8 cellular contexts compared by ENCODE assay signal in the genomic region with DNA sequence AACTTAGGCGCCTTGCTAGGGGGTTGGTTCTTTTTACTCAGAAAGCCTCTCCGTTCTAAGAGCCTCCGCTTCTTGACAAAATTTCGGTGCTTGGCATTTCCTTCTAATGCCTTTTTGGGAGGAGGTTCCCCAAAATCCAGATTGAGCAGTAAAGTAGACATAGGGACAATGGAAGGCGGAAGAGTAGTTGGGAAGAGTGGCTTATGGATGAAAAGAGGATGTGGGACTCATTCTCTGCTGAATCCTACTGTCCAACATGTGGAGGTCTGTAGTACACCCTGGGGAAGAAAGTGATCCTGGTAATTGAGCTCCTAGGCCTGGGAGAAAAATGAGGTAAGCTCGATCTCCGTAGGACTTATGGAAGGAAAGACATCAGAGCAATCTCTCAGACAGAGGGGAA. TPM values are rescaled to one million over a fixed set of nuclear protein-coding genes. Genes with fewer than 3 reads are reported as not detected.
A peak's percentile ranks its signal among the peaks of the same experiment; 100 is the strongest.
DNase-seq lines count a peak whose midpoint lies in the region; TF ChIP-seq lines count a peak whose summit lies in the region.

No MANE protein-coding gene starts in this region.

- H3K27ac Mint-ChIP-seq in activated naive CD4-positive, alpha-beta T cell treated with anti-CD3 and anti-CD28 coated beads for 36 hours, result peak overlapping the region; percentile 98
- peak overlapping the region; percentile 98 for H3K27ac Mint-ChIP-seq in type B pancreatic cell

- no peak for TF ChIP-seq POLR2A in lower leg skin (IDR thresholded peaks at IDR 0.05)

- intact Hi-C loops in activated naive CD4-positive, alpha-beta T cell treated with anti-CD3 and anti-CD28 coated beads for 36 hours (cut with micrococcal nuclease), result loop anchor here (5.0 kb wide), 1 partner anchor 390 kb away; the partner anchor contains the start of genes CCT3 and TSACC
- intact Hi-C loops in lower leg skin (cut with DNase I; ENCODE audit: low total_unique reads), result no loop called here

- peak overlapping the region; percentile 92 for H3K4me3 ChIP-seq in astrocyte of the cerebellum (ENCODE audit: low read depth, low read length)
- peak overlapping the region; percentile 83 for H3K4me3 ChIP-seq in lower leg skin (ENCODE audit: low read depth, poor library complexity, severe bottlenecking)

- CTCF ChIA-PET in activated naive CD4-positive, alpha-beta T cell treated with anti-CD3 and anti-CD28 coated beads for 36 hours (lab: Charles Lee), result interaction anchor here (1.0 to 5.8 kb wide), 27 partner anchors 9 to 383 kb away, joined by 3 to 166 read pairs (median 13); partner anchors contain the start of genes CRABP2, HDGF, INSRR and MRPL24

- no peak overlapping the region for H3K4me3 Mint-ChIP-seq in activated naive CD4-positive, alpha-beta T cell treated with anti-CD3 and anti-CD28 coated beads for 36 hours
- no peak overlapping the region for H3K4me3 Mint-ChIP-seq in type B pancreatic cell

- no peak for DNase-seq in activated naive CD4-positive, alpha-beta T cell treated with anti-CD3 and anti-CD28 coated beads for 36 hours
- no peak for DNase-seq in activated naive CD4-positive, alpha-beta T cell treated with Interleukin-2 at 50 U/mL for 16 hours
- DNase-seq in astrocyte of the cerebellum (ENCODE audit: low read depth) (no peak), lower leg skin (ENCODE audit: low spot score in 2 of 2) (no peak), type B pancreatic cell (ENCODE audit: extremely low spot score, unreplicated experiment) (no peak), HCEC 1CT (no peak)
- DNase-seq in stimulated activated CD4-positive, alpha-beta T cell treated with anti-CD3 and anti-CD28 coated beads, Interleukin-4, amount 100 ng/mL, for 24 hours, result no peak
- no peak for DNase-seq in stimulated activated CD4-positive, alpha-beta T cell treated with anti-CD3 and anti-CD28 coated beads, Interleukin-15, amount 100 ng/mL, for 24 hours

- no peaks in the 10 kb centered on the region for H3K27me3 Mint-ChIP-seq in activated naive CD4-positive, alpha-beta T cell treated with anti-CD3 and anti-CD28 coated beads for 36 hours (ENCODE audit: low read depth)
- no peaks in the 10 kb centered on the region for H3K27me3 Mint-ChIP-seq in type B pancreatic cell

- H3K4me1 Mint-ChIP-seq in activated naive CD4-positive, alpha-beta T cell treated with anti-CD3 and anti-CD28 coated beads for 36 hours (ENCODE audit: low read depth), result peaks cover 34% of the 10 kb centered on the region
- peaks cover 22% of the 10 kb centered on the region for H3K4me1 Mint-ChIP-seq in type B pancreatic cell (ENCODE audit: unreplicated experiment)

- WGBS in lower leg skin, 2 donors, result 43 to 46% methylated on average over 7 of the region's 7 CpGs

- no peaks in the 10 kb centered on the region for H3K9me3 Mint-ChIP-seq in activated naive CD4-positive, alpha-beta T cell treated with anti-CD3 and anti-CD28 coated beads for 36 hours
- no peaks in the 10 kb centered on the region for H3K9me3 Mint-ChIP-seq in type B pancreatic cell

- in situ Hi-C loops in astrocyte of the cerebellum (cut with HindIII; ENCODE audit: low sequenced_read_pairs), result no loop called here

- TF ChIP-seq CTCF in astrocyte of the cerebellum (IDR thresholded peaks at IDR 0.05; ENCODE audit: low read depth, low read length, missing control alignments), result no peak
- no peak for TF ChIP-seq CTCF in lower leg skin (IDR thresholded peaks at IDR 0.05)
- TF ChIP-seq CTCF in type B pancreatic cell (conservative IDR thresholded peaks at IDR 0.05), result no peak

- H3K36me3 Mint-ChIP-seq in activated naive CD4-positive, alpha-beta T cell treated with anti-CD3 and anti-CD28 coated beads for 36 hours (ENCODE audit: low read depth), result peaks cover 32% of the 10 kb centered on the region
- peaks cover 13% of the 10 kb centered on the region for H3K36me3 Mint-ChIP-seq in type B pancreatic cell

RNA-seq across cellular contexts. Expression of gene METTL25B, which starts 0.8 kb away (rescaled TPM):
- 10 to 100 TPM; 35.3 to 35.5 TPM for total RNA-seq in activated naive CD4-positive, alpha-beta T cell treated with anti-CD3 and anti-CD28 coated beads for 36 hours
- total RNA-seq in lower leg skin (10 to 100 TPM; 20.3 to 39.0 (median 28.2) TPM), type B pancreatic cell (ENCODE audit: low replicate concordance) (35.2 and 39.7 TPM in 2 replicates)

RNA-seq across cellular contexts. Expression of gene ISG20L2, which starts 1.1 kb away (rescaled TPM):
- 10 to 100 TPM; 24.8 to 28.7 TPM for total RNA-seq in activated naive CD4-positive, alpha-beta T cell treated with anti-CD3 and anti-CD28 coated beads for 36 hours
- 10 to 100 TPM; 13.4 to 21.4 (median 16.7) TPM for total RNA-seq in lower leg skin
- total RNA-seq in type B pancreatic cell (ENCODE audit: low replicate concordance), result 35.3 and 42.0 TPM in 2 replicates

RNA-seq across cellular contexts. Expression of gene MRPL24, which starts 13.4 kb away (rescaled TPM):
- 100 to 1,000 TPM in 1 of 2 experiments, 10 to 100 TPM in 1; 91.1 to 114 TPM for total RNA-seq in activated naive CD4-positive, alpha-beta T cell treated with anti-CD3 and anti-CD28 coated beads for 36 hours
- total RNA-seq in lower leg skin (10 to 100 TPM; 34.0 to 44.9 (median 41.5) TPM), type B pancreatic cell (ENCODE audit: low replicate concordance) (47.4 and 58.6 TPM in 2 replicates)

RNA-seq across cellular contexts. Expression of gene CRABP2, which starts 22.1 kb away (rescaled TPM):
- under 1 TPM; 0.45 to 0.72 TPM for total RNA-seq in activated naive CD4-positive, alpha-beta T cell treated with anti-CD3 and anti-CD28 coated beads for 36 hours
- total RNA-seq in lower leg skin (100 to 1,000 TPM in 1 of 4 donors, 10 to 100 TPM in 3; 67.9 to 103 (median 96.1) TPM), type B pancreatic cell (ENCODE audit: low replicate concordance) (83.7 and 370 TPM in 2 replicates)

RNA-seq across cellular contexts. Expression of gene HDGF, which starts 24.0 kb away (rescaled TPM):
- 100 to 1,000 TPM; 282 to 283 TPM for total RNA-seq in activated naive CD4-positive, alpha-beta T cell treated with anti-CD3 and anti-CD28 coated beads for 36 hours
- total RNA-seq in lower leg skin (100 to 1,000 TPM; 210 to 233 (median 222) TPM), type B pancreatic cell (ENCODE audit: low replicate concordance) (249 and 270 TPM in 2 replicates)
